Comparison of ENCODE assay signal across 1 cellular context in the genomic region with DNA sequence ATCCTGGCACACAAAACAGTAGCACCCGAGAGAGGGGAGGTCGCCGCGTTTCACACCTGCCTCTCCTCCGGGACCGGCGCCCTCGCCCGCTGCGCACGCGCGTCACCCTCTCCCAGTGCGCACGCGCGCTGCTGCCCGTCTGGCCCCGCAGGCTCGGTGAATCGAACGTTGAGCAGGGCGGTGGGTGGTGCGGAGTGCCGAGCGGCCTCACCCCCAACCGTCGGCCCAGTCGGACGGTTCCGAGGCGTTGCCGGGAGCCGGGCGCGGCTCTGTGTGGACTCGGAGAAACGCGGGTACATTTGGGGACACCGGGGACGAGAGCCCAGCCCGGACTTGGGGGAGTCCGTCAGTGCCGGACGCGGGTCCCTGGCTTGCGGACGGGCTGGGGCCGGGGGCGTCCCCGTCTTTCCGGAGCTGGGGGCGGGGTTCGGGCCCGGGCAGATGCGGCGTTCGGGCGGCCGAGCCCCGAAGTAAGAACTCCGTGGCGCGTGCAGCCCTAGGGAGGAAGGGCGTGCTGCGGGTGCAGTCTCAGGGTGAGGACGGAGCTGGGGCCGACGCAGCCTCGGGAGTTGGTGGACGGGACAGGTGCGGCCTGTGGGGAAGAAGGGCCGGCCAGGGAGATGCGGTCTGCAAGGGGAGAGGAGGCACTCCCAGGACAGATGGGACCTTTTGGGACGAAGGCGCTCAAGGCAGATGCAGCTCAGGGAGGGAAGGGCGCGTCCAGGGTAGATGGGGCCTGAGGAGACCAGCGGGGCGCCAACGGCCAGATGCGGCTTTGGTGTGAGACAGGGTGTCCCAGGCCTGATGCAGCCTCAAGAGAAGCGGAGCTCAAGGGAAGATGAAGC.
TF ChIP-seq lines count a peak whose summit lies in the region.

A gene with protein sequence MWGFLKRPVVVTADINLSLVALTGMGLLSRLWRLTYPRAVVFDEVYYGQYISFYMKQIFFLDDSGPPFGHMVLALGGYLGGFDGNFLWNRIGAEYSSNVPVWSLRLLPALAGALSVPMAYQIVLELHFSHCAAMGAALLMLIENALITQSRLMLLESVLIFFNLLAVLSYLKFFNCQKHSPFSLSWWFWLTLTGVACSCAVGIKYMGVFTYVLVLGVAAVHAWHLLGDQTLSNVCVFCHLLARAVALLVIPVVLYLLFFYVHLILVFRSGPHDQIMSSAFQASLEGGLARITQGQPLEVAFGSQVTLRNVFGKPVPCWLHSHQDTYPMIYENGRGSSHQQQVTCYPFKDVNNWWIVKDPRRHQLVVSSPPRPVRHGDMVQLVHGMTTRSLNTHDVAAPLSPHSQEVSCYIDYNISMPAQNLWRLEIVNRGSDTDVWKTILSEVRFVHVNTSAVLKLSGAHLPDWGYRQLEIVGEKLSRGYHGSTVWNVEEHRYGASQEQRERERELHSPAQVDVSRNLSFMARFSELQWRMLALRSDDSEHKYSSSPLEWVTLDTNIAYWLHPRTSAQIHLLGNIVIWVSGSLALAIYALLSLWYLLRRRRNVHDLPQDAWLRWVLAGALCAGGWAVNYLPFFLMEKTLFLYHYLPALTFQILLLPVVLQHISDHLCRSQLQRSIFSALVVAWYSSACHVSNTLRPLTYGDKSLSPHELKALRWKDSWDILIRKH (plus strand): TSS at position 138 of the 845 bp plus-strand sequence. CDS start 1,301 bp downstream, outside the sequence.

TF ChIP-seq in K562, 482 proteins besides CTCF, POLR2A, EP300 and RAD21 (continued from another document and continues in another):
- TF ChIP-seq, protein P1, sequence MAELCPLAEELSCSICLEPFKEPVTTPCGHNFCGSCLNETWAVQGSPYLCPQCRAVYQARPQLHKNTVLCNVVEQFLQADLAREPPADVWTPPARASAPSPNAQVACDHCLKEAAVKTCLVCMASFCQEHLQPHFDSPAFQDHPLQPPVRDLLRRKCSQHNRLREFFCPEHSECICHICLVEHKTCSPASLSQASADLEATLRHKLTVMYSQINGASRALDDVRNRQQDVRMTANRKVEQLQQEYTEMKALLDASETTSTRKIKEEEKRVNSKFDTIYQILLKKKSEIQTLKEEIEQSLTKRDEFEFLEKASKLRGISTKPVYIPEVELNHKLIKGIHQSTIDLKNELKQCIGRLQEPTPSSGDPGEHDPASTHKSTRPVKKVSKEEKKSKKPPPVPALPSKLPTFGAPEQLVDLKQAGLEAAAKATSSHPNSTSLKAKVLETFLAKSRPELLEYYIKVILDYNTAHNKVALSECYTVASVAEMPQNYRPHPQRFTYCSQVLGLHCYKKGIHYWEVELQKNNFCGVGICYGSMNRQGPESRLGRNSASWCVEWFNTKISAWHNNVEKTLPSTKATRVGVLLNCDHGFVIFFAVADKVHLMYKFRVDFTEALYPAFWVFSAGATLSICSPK (IDR thresholded peaks at IDR 0.05; ENCODE audit: borderline replicate concordance): no peak
- TF ChIP-seq ZZZ3 (IDR thresholded peaks at IDR 0.05) (no peak), MAFG (tag; conservative IDR thresholded peaks at IDR 0.05) (no peak), NFXL1 (CRISPR knock-in tag; IDR thresholded peaks at IDR 0.05) (no peak), MCM5 (IDR thresholded peaks at IDR 0.05; ENCODE audit: low read depth) (no peak), ARID2 (IDR thresholded peaks at IDR 0.05) (no peak), ZNF561 (CRISPR knock-in tag; conservative IDR thresholded peaks at IDR 0.05) (no peak), KDM1A (IDR thresholded peaks at IDR 0.05) (no peak), RBM22 (IDR thresholded peaks at IDR 0.05; ENCODE audit: low read depth, low read length, poor library complexity, severe bottlenecking) (no peak), MTA1 (IDR thresholded peaks at IDR 0.05; ENCODE audit: borderline replicate concordance) (no peak), NFIC (IDR thresholded peaks at IDR 0.05) (peak; percentile 77), HNRNPK (IDR thresholded peaks at IDR 0.05; ENCODE audit: low read depth, low read length, poor library complexity, severe bottlenecking) (no peak), JUNB (CRISPR knock-in tag; conservative IDR thresholded peaks at IDR 0.05) (no peak), NEUROD1 (IDR thresholded peaks at IDR 0.05; ENCODE audit: borderline replicate concordance, low read depth, low read length, partially characterized antibody) (peak; percentile 79), ZSCAN32 (CRISPR knock-in tag; IDR thresholded peaks at IDR 0.05) (no peak), NR3C1 (CRISPR knock-in tag; IDR thresholded peaks at IDR 0.05) (no peak), ZFX (CRISPR knock-in tag; IDR thresholded peaks at IDR 0.05) (peak; percentile 78), ZNF717 (CRISPR knock-in tag; IDR thresholded peaks at IDR 0.05) (no peak), EP400 (IDR thresholded peaks at IDR 0.05) (peak; percentile 73; the same call in 1 of the 2 replicates), NR4A1 (CRISPR knock-in tag; IDR thresholded peaks at IDR 0.05) (no peak), NR4A1 (tag; IDR thresholded peaks at IDR 0.05) (no peak), KLF6 (CRISPR knock-in tag; IDR thresholded peaks at IDR 0.05; ENCODE audit: borderline replicate concordance) (no peak), WHSC1 (IDR thresholded peaks at IDR 0.05; ENCODE audit: low read length) (no peak), CC2D1A (IDR thresholded peaks at IDR 0.05) (no peak), SAFB (IDR thresholded peaks at IDR 0.05; ENCODE audit: borderline replicate concordance, low read depth, low read length) (0 out of 2 replicates have a peak, but pooled peaks have one; percentile 18), ETV5 (CRISPR knock-in tag; IDR thresholded peaks at IDR 0.05; ENCODE audit: low read depth) (no peak), MEF2A (IDR thresholded peaks at IDR 0.05; ENCODE audit: control insufficient read depth, low read depth, low read length) (no peak), TBL1XR1 (IDR thresholded peaks at IDR 0.05; ENCODE audit: low read length in 2 of 2) (no peak), SETDB1 (IDR thresholded peaks at IDR 0.05; ENCODE audit: low read length) (no peak), ZNF24 (IDR thresholded peaks at IDR 0.05) (no peak), ZNF184 (CRISPR knock-in tag; IDR thresholded peaks at IDR 0.05) (no peak), ZEB2 (IDR thresholded peaks at IDR 0.05) (peak; percentile 67), CBFA2T2 (conservative IDR thresholded peaks at IDR 0.05) (no peak), U2AF2 (optimal IDR thresholded peaks at IDR 0.05; ENCODE audit: low read depth, low read length) (no peak), MED1 (CRISPR knock-in tag; IDR thresholded peaks at IDR 0.05; ENCODE audit: borderline replicate concordance) (no peak), SMARCE1 (IDR thresholded peaks at IDR 0.05) (no peak)
- TF ChIP-seq, protein P2, sequence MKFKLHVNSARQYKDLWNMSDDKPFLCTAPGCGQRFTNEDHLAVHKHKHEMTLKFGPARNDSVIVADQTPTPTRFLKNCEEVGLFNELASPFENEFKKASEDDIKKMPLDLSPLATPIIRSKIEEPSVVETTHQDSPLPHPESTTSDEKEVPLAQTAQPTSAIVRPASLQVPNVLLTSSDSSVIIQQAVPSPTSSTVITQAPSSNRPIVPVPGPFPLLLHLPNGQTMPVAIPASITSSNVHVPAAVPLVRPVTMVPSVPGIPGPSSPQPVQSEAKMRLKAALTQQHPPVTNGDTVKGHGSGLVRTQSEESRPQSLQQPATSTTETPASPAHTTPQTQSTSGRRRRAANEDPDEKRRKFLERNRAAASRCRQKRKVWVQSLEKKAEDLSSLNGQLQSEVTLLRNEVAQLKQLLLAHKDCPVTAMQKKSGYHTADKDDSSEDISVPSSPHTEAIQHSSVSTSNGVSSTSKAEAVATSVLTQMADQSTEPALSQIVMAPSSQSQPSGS (CRISPR knock-in tag; IDR thresholded peaks at IDR 0.05): no peak
- TF ChIP-seq, protein P3, sequence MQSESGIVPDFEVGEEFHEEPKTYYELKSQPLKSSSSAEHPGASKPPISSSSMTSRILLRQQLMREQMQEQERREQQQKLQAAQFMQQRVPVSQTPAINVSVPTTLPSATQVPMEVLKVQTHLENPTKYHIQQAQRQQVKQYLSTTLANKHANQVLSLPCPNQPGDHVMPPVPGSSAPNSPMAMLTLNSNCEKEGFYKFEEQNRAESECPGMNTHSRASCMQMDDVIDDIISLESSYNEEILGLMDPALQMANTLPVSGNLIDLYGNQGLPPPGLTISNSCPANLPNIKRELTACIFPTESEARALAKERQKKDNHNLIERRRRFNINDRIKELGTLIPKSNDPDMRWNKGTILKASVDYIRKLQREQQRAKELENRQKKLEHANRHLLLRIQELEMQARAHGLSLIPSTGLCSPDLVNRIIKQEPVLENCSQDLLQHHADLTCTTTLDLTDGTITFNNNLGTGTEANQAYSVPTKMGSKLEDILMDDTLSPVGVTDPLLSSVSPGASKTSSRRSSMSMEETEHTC (IDR thresholded peaks at IDR 0.05): no peak
- TF ChIP-seq, protein P4, sequence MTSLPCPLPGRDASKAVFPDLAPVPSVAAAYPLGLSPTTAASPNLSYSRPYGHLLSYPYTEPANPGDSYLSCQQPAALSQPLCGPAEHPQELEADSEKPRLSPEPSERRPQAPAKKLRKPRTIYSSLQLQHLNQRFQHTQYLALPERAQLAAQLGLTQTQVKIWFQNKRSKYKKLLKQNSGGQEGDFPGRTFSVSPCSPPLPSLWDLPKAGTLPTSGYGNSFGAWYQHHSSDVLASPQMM (CRISPR knock-in tag; IDR thresholded peaks at IDR 0.05): no peak
- TF ChIP-seq, protein P5, sequence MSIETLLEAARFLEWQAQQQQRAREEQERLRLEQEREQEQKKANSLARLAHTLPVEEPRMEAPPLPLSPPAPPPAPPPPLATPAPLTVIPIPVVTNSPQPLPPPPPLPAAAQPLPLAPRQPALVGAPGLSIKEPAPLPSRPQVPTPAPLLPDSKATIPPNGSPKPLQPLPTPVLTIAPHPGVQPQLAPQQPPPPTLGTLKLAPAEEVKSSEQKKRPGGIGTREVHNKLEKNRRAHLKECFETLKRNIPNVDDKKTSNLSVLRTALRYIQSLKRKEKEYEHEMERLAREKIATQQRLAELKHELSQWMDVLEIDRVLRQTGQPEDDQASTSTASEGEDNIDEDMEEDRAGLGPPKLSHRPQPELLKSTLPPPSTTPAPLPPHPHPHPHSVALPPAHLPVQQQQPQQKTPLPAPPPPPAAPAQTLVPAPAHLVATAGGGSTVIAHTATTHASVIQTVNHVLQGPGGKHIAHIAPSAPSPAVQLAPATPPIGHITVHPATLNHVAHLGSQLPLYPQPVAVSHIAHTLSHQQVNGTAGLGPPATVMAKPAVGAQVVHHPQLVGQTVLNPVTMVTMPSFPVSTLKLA (conservative IDR thresholded peaks at IDR 0.05): peak; percentile 60 to 84; a peak in 3 of 4 replicates
- TF ChIP-seq, protein P6, sequence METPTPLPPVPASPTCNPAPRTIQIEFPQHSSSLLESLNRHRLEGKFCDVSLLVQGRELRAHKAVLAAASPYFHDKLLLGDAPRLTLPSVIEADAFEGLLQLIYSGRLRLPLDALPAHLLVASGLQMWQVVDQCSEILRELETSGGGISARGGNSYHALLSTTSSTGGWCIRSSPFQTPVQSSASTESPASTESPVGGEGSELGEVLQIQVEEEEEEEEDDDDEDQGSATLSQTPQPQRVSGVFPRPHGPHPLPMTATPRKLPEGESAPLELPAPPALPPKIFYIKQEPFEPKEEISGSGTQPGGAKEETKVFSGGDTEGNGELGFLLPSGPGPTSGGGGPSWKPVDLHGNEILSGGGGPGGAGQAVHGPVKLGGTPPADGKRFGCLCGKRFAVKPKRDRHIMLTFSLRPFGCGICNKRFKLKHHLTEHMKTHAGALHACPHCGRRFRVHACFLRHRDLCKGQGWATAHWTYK (CRISPR knock-in tag; IDR thresholded peaks at IDR 0.05): peak; percentile 84; the same call in 1 of the 2 replicates
- TF ChIP-seq, protein P7, sequence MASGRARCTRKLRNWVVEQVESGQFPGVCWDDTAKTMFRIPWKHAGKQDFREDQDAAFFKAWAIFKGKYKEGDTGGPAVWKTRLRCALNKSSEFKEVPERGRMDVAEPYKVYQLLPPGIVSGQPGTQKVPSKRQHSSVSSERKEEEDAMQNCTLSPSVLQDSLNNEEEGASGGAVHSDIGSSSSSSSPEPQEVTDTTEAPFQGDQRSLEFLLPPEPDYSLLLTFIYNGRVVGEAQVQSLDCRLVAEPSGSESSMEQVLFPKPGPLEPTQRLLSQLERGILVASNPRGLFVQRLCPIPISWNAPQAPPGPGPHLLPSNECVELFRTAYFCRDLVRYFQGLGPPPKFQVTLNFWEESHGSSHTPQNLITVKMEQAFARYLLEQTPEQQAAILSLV (tag; IDR thresholded peaks at IDR 0.05): no peak
- TF ChIP-seq, protein P8, sequence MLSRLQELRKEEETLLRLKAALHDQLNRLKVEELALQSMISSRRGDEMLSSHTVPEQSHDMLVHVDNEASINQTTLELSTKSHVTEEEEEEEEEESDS (CRISPR knock-in tag; IDR thresholded peaks at IDR 0.05): no peak
- TF ChIP-seq, protein P9, sequence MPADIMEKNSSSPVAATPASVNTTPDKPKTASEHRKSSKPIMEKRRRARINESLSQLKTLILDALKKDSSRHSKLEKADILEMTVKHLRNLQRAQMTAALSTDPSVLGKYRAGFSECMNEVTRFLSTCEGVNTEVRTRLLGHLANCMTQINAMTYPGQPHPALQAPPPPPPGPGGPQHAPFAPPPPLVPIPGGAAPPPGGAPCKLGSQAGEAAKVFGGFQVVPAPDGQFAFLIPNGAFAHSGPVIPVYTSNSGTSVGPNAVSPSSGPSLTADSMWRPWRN (IDR thresholded peaks at IDR 0.05; ENCODE audit: low read depth): no peak
- TF ChIP-seq, protein P10, sequence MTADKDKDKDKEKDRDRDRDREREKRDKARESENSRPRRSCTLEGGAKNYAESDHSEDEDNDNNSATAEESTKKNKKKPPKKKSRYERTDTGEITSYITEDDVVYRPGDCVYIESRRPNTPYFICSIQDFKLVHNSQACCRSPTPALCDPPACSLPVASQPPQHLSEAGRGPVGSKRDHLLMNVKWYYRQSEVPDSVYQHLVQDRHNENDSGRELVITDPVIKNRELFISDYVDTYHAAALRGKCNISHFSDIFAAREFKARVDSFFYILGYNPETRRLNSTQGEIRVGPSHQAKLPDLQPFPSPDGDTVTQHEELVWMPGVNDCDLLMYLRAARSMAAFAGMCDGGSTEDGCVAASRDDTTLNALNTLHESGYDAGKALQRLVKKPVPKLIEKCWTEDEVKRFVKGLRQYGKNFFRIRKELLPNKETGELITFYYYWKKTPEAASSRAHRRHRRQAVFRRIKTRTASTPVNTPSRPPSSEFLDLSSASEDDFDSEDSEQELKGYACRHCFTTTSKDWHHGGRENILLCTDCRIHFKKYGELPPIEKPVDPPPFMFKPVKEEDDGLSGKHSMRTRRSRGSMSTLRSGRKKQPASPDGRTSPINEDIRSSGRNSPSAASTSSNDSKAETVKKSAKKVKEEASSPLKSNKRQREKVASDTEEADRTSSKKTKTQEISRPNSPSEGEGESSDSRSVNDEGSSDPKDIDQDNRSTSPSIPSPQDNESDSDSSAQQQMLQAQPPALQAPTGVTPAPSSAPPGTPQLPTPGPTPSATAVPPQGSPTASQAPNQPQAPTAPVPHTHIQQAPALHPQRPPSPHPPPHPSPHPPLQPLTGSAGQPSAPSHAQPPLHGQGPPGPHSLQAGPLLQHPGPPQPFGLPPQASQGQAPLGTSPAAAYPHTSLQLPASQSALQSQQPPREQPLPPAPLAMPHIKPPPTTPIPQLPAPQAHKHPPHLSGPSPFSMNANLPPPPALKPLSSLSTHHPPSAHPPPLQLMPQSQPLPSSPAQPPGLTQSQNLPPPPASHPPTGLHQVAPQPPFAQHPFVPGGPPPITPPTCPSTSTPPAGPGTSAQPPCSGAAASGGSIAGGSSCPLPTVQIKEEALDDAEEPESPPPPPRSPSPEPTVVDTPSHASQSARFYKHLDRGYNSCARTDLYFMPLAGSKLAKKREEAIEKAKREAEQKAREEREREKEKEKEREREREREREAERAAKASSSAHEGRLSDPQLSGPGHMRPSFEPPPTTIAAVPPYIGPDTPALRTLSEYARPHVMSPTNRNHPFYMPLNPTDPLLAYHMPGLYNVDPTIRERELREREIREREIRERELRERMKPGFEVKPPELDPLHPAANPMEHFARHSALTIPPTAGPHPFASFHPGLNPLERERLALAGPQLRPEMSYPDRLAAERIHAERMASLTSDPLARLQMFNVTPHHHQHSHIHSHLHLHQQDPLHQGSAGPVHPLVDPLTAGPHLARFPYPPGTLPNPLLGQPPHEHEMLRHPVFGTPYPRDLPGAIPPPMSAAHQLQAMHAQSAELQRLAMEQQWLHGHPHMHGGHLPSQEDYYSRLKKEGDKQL (CRISPR knock-in tag; IDR thresholded peaks at IDR 0.05; ENCODE audit: borderline replicate concordance): no peak
